ENCODE assay signal across 9 cellular contexts in genomic region chr1:89126234-89126580, GRCh38. TPM values are rescaled to one million over a fixed set of nuclear protein-coding genes. Genes with fewer than 3 reads are reported as not detected.
DNase-seq lines count a peak whose midpoint lies in the region; ATAC-seq, FAIRE-seq and TF ChIP-seq lines count a peak whose summit lies in the region.
"Had no signal": no experiment of that assay in that cellular context is flagged by ENCODE, and none has a peak within 500 bp of the region (broad histone marks: within the 10 kb centered on the region; RNA-seq: fewer than 3 reads in every experiment).

No MANE protein-coding gene starts in this region.

- FAIRE-seq in small intestine (lab: Jason Lieb, UNC) = no peak

- intact Hi-C loops in mucosa of descending colon (cut with DNase I, micrococcal nuclease) = no loop called here

- H3K27ac ChIP-seq in small intestine (ENCODE audit: low read depth in 1 of 2, low read length in 1 of 2) = peak overlapping the region; percentile 92 to 93

- H3K36me3 Mint-ChIP-seq in effector memory CD8-positive, alpha-beta T cell (ENCODE audit: insufficient read depth) = peaks cover 41% of the 10 kb centered on the region

- H3K27ac Mint-ChIP-seq in effector memory CD8-positive, alpha-beta T cell = peak overlapping the region; percentile 95 to 99

- H3K4me1 ChIP-seq in small intestine (ENCODE audit: control insufficient read depth in 2 of 2, insufficient read depth in 1 of 2, low read depth in 1 of 2, low read length in 1 of 2) (peaks cover 4 to 9% of the 10 kb centered on the region in 2 donors), mucosa of descending colon (ENCODE audit: low read depth) (peaks cover 3% of the 10 kb centered on the region)

- TF ChIP-seq CTCF in mucosa of descending colon (IDR thresholded peaks at IDR 0.05) = no peak

- H3K4me1 Mint-ChIP-seq in effector memory CD8-positive, alpha-beta T cell (ENCODE audit: low read depth in 2 of 2) = peaks cover 49 to 61% of the 10 kb centered on the region in 2 donors

- H3K9me3 Mint-ChIP-seq in effector memory CD8-positive, alpha-beta T cell = no peaks in the 10 kb centered on the region

- DNase-seq in effector memory CD8-positive, alpha-beta T cell = no peak
- no peak for DNase-seq in small intestine
- DNase-seq in DMS153 treated with DMSO at 0.1 percent for 48 hours (lab: John Stamatoyannopoulos, UW; ENCODE audit: unreplicated experiment) = no peak
- DNase-seq in mucosa of descending colon = no peak
- no peak for DNase-seq in retina
- DNase-seq: NCI-H146 had no signal

- peak overlapping the region; percentile 90 to 100 for H3K4me3 Mint-ChIP-seq in effector memory CD8-positive, alpha-beta T cell

- H3K9me3 ChIP-seq in small intestine (ENCODE audit: control insufficient read depth, low read depth) (no peaks in the 10 kb centered on the region), mucosa of descending colon (no peaks in the 10 kb centered on the region)

- ATAC-seq in GM19025 (IDR thresholded peaks at IDR 0.05; ENCODE audit: low read depth, unreplicated experiment) (peak; percentile 10), HG03354 (IDR thresholded peaks at IDR 0.05; ENCODE audit: poor library complexity, severe bottlenecking, unreplicated experiment) (peak; percentile 13), mucosa of descending colon (no peak), GM21529 (IDR thresholded peaks at IDR 0.05; ENCODE audit: unreplicated experiment) (no peak)
- no peak for ATAC-seq in effector memory CD8-positive, alpha-beta T cell (replicated peaks)

- no peaks in the 10 kb centered on the region for H3K27me3 Mint-ChIP-seq in effector memory CD8-positive, alpha-beta T cell

- H3K36me3 ChIP-seq in small intestine (ENCODE audit: control insufficient read depth in 2 of 2, insufficient read depth in 2 of 2, low read length in 2 of 2) (peaks cover 0 to 3% of the 10 kb centered on the region in 2 donors), mucosa of descending colon (ENCODE audit: low read depth) (no peaks in the 10 kb centered on the region)

- H3K27me3 ChIP-seq in small intestine (ENCODE audit: control insufficient read depth in 2 of 2, insufficient read depth in 2 of 2, low read length in 2 of 2) = no peaks in the 10 kb centered on the region

- H3K4me3 ChIP-seq in small intestine (ENCODE audit: low read depth in 1 of 2, low read length in 2 of 2) (no peak overlapping the region), mucosa of descending colon (no peak overlapping the region)

RNA-seq across cellular contexts. Expression of gene GBP2, which starts 0.3 kb away (rescaled TPM):
- 10 to 100 TPM; 44.9 to 90.8 (median 71.6) TPM for polyA plus RNA-seq in small intestine
- 100 to 1,000 TPM in 1 of 3 donors, 10 to 100 TPM in 2; 65.4 to 128 (median 68.9) TPM for total RNA-seq in mucosa of descending colon

RNA-seq across cellular contexts. Expression of gene GBP7, which starts 49.6 kb away (rescaled TPM):
- not detected for polyA plus RNA-seq in small intestine
- total RNA-seq in mucosa of descending colon = under 1 TPM in 1 of 3 donors, not detected in 2; 0.12 TPM

Comparison
In these comparisons a context has a peak if more than half of its experiments do, and no peak if none do; other contexts are left out.
1. ATAC-seq: peak in GM19025 (single experiment) and HG03354 (single experiment); none in effector memory CD8-positive, alpha-beta T cell (single experiment), mucosa of descending colon (single experiment) and GM21529 (single experiment).